Comparison of ENCODE assay signal across 2 cellular contexts in the genomic region with DNA sequence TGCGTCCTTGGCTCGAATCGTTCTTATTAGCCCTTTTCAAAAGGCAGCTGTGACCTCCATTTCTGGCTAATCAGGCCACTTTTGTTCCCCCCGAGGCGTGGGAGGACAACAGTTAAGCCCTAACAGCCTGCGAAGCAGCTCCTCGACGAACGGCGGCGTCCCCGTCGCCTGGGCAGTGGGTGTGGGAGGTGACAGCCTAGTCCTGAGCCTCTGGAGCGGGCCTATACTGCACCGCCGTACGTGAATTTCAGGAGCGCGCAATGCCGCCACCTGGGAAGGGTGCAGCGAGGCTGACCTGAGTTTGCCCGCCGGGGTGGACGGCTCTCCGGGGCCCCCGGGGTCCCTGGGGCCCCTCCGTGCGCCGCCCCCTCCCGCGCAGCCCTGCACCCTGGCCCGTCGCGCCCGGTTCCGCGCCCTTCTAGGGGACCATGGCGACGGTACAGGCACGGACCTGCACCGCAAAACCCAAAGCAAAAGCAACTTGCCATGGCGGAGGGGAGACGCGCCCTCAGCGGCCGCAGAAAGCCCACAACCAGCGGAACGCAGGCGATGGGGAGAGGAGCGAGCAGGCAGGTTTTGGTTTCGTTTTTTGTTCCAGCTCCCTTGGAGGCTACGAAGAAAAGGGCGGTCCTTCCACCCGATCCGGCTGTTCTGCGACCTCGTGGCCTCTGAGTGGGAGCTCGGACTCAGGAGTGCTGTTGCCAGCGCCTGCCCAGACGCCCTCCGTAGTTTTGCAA.
TF ChIP-seq lines count a peak whose summit lies in the region.

A gene (minus strand): TSS at position 624 of the 737 bp plus-strand sequence. CDS start 136 bp downstream, at position 488.

TF ChIP-seq in IMR-90, 13 proteins besides CTCF, POLR2A, EP300 and RAD21 (continued from another document):
- TF ChIP-seq, protein P1, sequence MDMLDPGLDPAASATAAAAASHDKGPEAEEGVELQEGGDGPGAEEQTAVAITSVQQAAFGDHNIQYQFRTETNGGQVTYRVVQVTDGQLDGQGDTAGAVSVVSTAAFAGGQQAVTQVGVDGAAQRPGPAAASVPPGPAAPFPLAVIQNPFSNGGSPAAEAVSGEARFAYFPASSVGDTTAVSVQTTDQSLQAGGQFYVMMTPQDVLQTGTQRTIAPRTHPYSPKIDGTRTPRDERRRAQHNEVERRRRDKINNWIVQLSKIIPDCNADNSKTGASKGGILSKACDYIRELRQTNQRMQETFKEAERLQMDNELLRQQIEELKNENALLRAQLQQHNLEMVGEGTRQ (IDR thresholded peaks at IDR 0.05; ENCODE audit: low read depth, low read length) = peak; percentile 47; the same call in 1 of the 2 replicates
- no peak for TF ChIP-seq NFE2L2 (IDR thresholded peaks at IDR 0.05; ENCODE audit: low read depth, low read length)
- TF ChIP-seq RFX5 (IDR thresholded peaks at IDR 0.05; ENCODE audit: low read depth, low read length) = no peak
- 0 out of 2 replicates have a peak, but pooled peaks have one; percentile 16 for TF ChIP-seq BHLHE40 (IDR thresholded peaks at IDR 0.05; ENCODE audit: low read depth, low read length)
- peak; percentile 77 for TF ChIP-seq CEBPB (IDR thresholded peaks at IDR 0.05; ENCODE audit: low read depth, low read length)
- TF ChIP-seq MAFK (IDR thresholded peaks at IDR 0.05; ENCODE audit: low read depth, low read length) = no peak
- peak; percentile 36; the same call in 1 of the 2 replicates for TF ChIP-seq MAZ (IDR thresholded peaks at IDR 0.05; ENCODE audit: borderline replicate concordance, low read depth, low read length)
- no peak for TF ChIP-seq RCOR1 (IDR thresholded peaks at IDR 0.05; ENCODE audit: insufficient replicate concordance, low read length)
- TF ChIP-seq, protein P2, sequence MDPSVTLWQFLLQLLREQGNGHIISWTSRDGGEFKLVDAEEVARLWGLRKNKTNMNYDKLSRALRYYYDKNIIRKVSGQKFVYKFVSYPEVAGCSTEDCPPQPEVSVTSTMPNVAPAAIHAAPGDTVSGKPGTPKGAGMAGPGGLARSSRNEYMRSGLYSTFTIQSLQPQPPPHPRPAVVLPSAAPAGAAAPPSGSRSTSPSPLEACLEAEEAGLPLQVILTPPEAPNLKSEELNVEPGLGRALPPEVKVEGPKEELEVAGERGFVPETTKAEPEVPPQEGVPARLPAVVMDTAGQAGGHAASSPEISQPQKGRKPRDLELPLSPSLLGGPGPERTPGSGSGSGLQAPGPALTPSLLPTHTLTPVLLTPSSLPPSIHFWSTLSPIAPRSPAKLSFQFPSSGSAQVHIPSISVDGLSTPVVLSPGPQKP (IDR thresholded peaks at IDR 0.05; ENCODE audit: borderline replicate concordance, low read depth, low read length) = no peak
- TF ChIP-seq SMC3 (IDR thresholded peaks at IDR 0.05; ENCODE audit: low read depth, low read length) = no peak
TF ChIP-seq in IMR-90: peak in this region for 5.

TF ChIP-seq in PFSK-1, 5 proteins besides CTCF, POLR2A, EP300 and RAD21:
- TF ChIP-seq, protein P3, sequence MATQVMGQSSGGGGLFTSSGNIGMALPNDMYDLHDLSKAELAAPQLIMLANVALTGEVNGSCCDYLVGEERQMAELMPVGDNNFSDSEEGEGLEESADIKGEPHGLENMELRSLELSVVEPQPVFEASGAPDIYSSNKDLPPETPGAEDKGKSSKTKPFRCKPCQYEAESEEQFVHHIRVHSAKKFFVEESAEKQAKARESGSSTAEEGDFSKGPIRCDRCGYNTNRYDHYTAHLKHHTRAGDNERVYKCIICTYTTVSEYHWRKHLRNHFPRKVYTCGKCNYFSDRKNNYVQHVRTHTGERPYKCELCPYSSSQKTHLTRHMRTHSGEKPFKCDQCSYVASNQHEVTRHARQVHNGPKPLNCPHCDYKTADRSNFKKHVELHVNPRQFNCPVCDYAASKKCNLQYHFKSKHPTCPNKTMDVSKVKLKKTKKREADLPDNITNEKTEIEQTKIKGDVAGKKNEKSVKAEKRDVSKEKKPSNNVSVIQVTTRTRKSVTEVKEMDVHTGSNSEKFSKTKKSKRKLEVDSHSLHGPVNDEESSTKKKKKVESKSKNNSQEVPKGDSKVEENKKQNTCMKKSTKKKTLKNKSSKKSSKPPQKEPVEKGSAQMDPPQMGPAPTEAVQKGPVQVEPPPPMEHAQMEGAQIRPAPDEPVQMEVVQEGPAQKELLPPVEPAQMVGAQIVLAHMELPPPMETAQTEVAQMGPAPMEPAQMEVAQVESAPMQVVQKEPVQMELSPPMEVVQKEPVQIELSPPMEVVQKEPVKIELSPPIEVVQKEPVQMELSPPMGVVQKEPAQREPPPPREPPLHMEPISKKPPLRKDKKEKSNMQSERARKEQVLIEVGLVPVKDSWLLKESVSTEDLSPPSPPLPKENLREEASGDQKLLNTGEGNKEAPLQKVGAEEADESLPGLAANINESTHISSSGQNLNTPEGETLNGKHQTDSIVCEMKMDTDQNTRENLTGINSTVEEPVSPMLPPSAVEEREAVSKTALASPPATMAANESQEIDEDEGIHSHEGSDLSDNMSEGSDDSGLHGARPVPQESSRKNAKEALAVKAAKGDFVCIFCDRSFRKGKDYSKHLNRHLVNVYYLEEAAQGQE (IDR thresholded peaks at IDR 0.05; ENCODE audit: insufficient read depth in 1 of 2, low read depth in 2 of 2, low read length in 2 of 2) = peak; percentile 36 to 43; a peak in 1 of 4 replicates
- peak; percentile 34 for TF ChIP-seq FOXP2 (optimal IDR thresholded peaks at IDR 0.05; ENCODE audit: borderline replicate concordance, extremely low read depth, extremely low read length, insufficient read depth)
- TF ChIP-seq POLR2AphosphoS5 (IDR thresholded peaks at IDR 0.05; ENCODE audit: low read depth, low read length) = peak; percentile 52; the same call in 1 of the 2 replicates
- no peak for TF ChIP-seq TAF1 (IDR thresholded peaks at IDR 0.05; ENCODE audit: borderline replicate concordance, insufficient read depth, low read length)
- peak; percentile 62; the same call in 1 of the 2 replicates for TF ChIP-seq SIN3A (IDR thresholded peaks at IDR 0.05; ENCODE audit: borderline replicate concordance, insufficient read depth, low read length)
